21 cellular contexts compared by ENCODE assay signal in genomic region chr4:32697281-32697814, GRCh38.
DNase-seq lines count a peak whose midpoint lies in the region; ATAC-seq and TF ChIP-seq lines count a peak whose summit lies in the region.
"Had no signal": no experiment of that assay in that cellular context is flagged by ENCODE, and none has a peak within 500 bp of the region (broad histone marks: within the 10 kb centered on the region; RNA-seq: fewer than 3 reads in every experiment).

No MANE protein-coding gene starts in this region.

- no peak overlapping the region for H3K4me3 Mint-ChIP-seq in endodermal cell
- H3K4me3 Mint-ChIP-seq: CD8-positive, alpha-beta memory T cell; IgD-negative memory B cell; T-helper 17 cell had no signal

- no peaks in the 10 kb centered on the region for H3K27me3 ChIP-seq in endodermal cell (ENCODE audit: control insufficient read depth, insufficient read depth, low read length, poor library complexity, severe bottlenecking)
- H3K27me3 ChIP-seq: MG63 had no signal

- no peaks in the 10 kb centered on the region for H3K9me3 Mint-ChIP-seq in endodermal cell

- H3K36me3 Mint-ChIP-seq in endodermal cell (ENCODE audit: low read depth): no peaks in the 10 kb centered on the region
- H3K36me3 Mint-ChIP-seq: CD8-positive, alpha-beta memory T cell; IgD-negative memory B cell had no signal

- H3K4me1 ChIP-seq in endodermal cell (ENCODE audit: control insufficient read depth, insufficient read depth, low read length): no peaks in the 10 kb centered on the region
- H3K4me1 ChIP-seq: HAP-1 had no signal

- no peak overlapping the region for H3K27ac ChIP-seq in endodermal cell (ENCODE audit: low read depth, low read length)
- H3K27ac ChIP-seq: RWPE1 had no signal

- TF ChIP-seq CTCF in epithelial cell of proximal tubule (conservative IDR thresholded peaks at IDR 0.05; ENCODE audit: low read depth, low read length) (peak; percentile 3), endodermal cell (conservative IDR thresholded peaks at IDR 0.05) (no peak)

- no peaks in the 10 kb centered on the region for H3K36me3 ChIP-seq in endodermal cell (ENCODE audit: control insufficient read depth, insufficient read depth, low read length)
- H3K36me3 ChIP-seq: HAP-1, MG63 had no signal

- WGBS in endodermal cell (ENCODE audit: insufficient coverage in 1 of 2, insufficient read length in 1 of 2), 2 experiments: 94% methylated on average over 2 of the region's 2 CpGs; no CpG with 5 or more reads in 1 of the 2 experiments

- H3K9ac ChIP-seq in endodermal cell (ENCODE audit: extremely low read depth, low read length, poor library complexity, severe bottlenecking): no peak overlapping the region

- in situ Hi-C loops in SK-MEL-5 (cut with HindIII; ENCODE audit: low pct_unique_long_range_greater_than_20kb, low sequenced_read_pairs): no loop called here

- no peak overlapping the region for H3K4me3 ChIP-seq in epithelial cell of proximal tubule (ENCODE audit: low read depth, low read length)
- no peak overlapping the region for H3K4me3 ChIP-seq in endodermal cell (ENCODE audit: low read length)
- H3K4me3 ChIP-seq: HAP-1, MG63 had no signal

- ATAC-seq in HG03175 (IDR thresholded peaks at IDR 0.05; ENCODE audit: unreplicated experiment): no peak
- no peak for ATAC-seq in GM19023 (IDR thresholded peaks at IDR 0.05; ENCODE audit: unreplicated experiment)
- ATAC-seq: PC-3, T-helper 17 cell had no signal

- H3K9me3 ChIP-seq in endodermal cell (ENCODE audit: control insufficient read depth, low read length): no peaks in the 10 kb centered on the region
- H3K9me3 ChIP-seq: HAP-1, MG63 had no signal

- no peaks in the 10 kb centered on the region for H3K27me3 Mint-ChIP-seq in endodermal cell (ENCODE audit: insufficient read depth)
- H3K27me3 Mint-ChIP-seq: CD8-positive, alpha-beta memory T cell; IgD-negative memory B cell; T-helper 17 cell had no signal

- peak; percentile 12 for DNase-seq in H4 (ENCODE audit: low spot score)
- DNase-seq in NAMALWA (ENCODE audit: low spot score): peak; percentile 13
- peak; percentile 47 for DNase-seq in SK-MEL-5 (ENCODE audit: low read depth, low spot score)
- no peak for DNase-seq in epithelial cell of proximal tubule (ENCODE audit: low read depth)
- DNase-seq in endodermal cell: no peak
- DNase-seq: ACHN; C1 segment of cervical spinal cord; CD8-positive, alpha-beta memory T cell; DMS79 treated with DMSO at 0.1 percent for 48 hours; Karpas-422; MG63; NCI-H1105; NCI-H2081 treated with DMSO at 0.1 percent for 48 hours; NCI-H510A; PC-3; T-helper 17 cell had no signal

- H3K4me1 Mint-ChIP-seq in endodermal cell: peaks cover 2% of the 10 kb centered on the region
- H3K4me1 Mint-ChIP-seq: CD8-positive, alpha-beta memory T cell; IgD-negative memory B cell; T-helper 17 cell had no signal

- H3K27ac Mint-ChIP-seq in endodermal cell: no peak overlapping the region
- H3K27ac Mint-ChIP-seq: CD8-positive, alpha-beta memory T cell; IgD-negative memory B cell; T-helper 17 cell had no signal

Comparison
In these comparisons a context has a peak if more than half of its experiments do, and no peak if none do; other contexts are left out.
1. DNase-seq: peak in H4 (single experiment), NAMALWA (single experiment) and SK-MEL-5 (single experiment); none in epithelial cell of proximal tubule (single experiment) and endodermal cell (single experiment).